ENCODE assay signal across 8 cellular contexts in genomic region chr11:112226062-112226921, GRCh38. TPM values are rescaled to one million over a fixed set of nuclear protein-coding genes. Genes with fewer than 3 reads are reported as not detected.
DNase-seq lines count a peak whose midpoint lies in the region; ATAC-seq, FAIRE-seq and TF ChIP-seq lines count a peak whose summit lies in the region.

PTS (plus strand) TSS chr11:112226428; CDS start chr11:112226444, 16 bp downstream.

- POLR2A ChIA-PET in OCI-LY7 (lab: Charles Lee) (interaction anchor here (0.7 to 1.1 kb wide), 5 partner anchors 10 to 532 kb away, joined by 3 to 8 read pairs (median 4); no protein-coding TSS in a partner anchor), endothelial cell of umbilical vein (lab: Charles Lee) (no interaction called here)

- H3K9me2 ChIP-seq in OCI-LY7 (ENCODE audit: insufficient read depth, low read length): no peaks in the 10 kb centered on the region

- H3K36me3 ChIP-seq in HUES6 (ENCODE audit: control insufficient read depth, insufficient read depth, low read length) (peaks cover 29% of the 10 kb centered on the region), OCI-LY7 (ENCODE audit: insufficient read depth, low read length) (peaks cover 28% of the 10 kb centered on the region; the same call in 1 of the 2 replicates), endothelial cell of umbilical vein (ENCODE audit: control insufficient read depth in 2 of 2, extremely low read depth in 1 of 2, insufficient read depth in 2 of 2, low read length in 2 of 2) (peaks cover 5 to 10% of the 10 kb centered on the region in 2 experiments)

- H3K9me1 ChIP-seq in endothelial cell of umbilical vein (replicated peaks; ENCODE audit: control insufficient read depth, extremely low read depth, insufficient read depth, low read length): no peaks in the 10 kb centered on the region

- BruUV-seq in OCI-LY7 (replicated peaks; lab: Mats Ljungman, UMichigan) (no TSS peak), endothelial cell of umbilical vein (replicated peaks; lab: Mats Ljungman, UMichigan) (TSS peak; percentile 97)

- H3K9ac ChIP-seq in HUES6 (ENCODE audit: low read length) (peak within 1 kb of the TSS; percentile 92), endothelial cell of umbilical vein (replicated peaks; ENCODE audit: extremely low read depth, insufficient read depth, low read length) (peak within 1 kb of the TSS; percentile 79)

- CTCF ChIA-PET in OCI-LY7 (lab: Charles Lee; ENCODE audit: unreplicated experiment) (interaction anchor here (0.7 kb wide), 1 partner anchor 321 kb away, joined by 3 read pairs; no protein-coding TSS in a partner anchor), endothelial cell of umbilical vein (lab: Charles Lee) (interaction anchor here (3.2 kb wide), 1 partner anchor 54 kb away, joined by 34 read pairs; no protein-coding TSS in a partner anchor)

- DNase-seq in D721Med (ENCODE audit: insufficient read length, low spot score) (peak; percentile 81), OCI-LY7 (ENCODE audit: low spot score) (peak; percentile 91), activated T-cell treated with anti-CD3 and anti-CD28 coated beads for 1 hour (ENCODE audit: low read depth) (peak; percentile 71), endothelial cell of umbilical vein (ENCODE audit: low read depth, low spot score) (peak; percentile 87)
- peak; percentile 72 to 78 for DNase-seq in stimulated activated CD8-positive, alpha-beta memory T cell treated with anti-CD3 and anti-CD28 coated beads, Interleukin-2, amount 100 ng/mL, for 48 hours (ENCODE audit: low read depth in 2 of 2)

- H4K20me1 ChIP-seq in OCI-LY7 (ENCODE audit: insufficient read depth, low read length) (no peaks in the 10 kb centered on the region), endothelial cell of umbilical vein (replicated peaks; ENCODE audit: control insufficient read depth, extremely low read depth, insufficient read depth, low read length) (no peaks in the 10 kb centered on the region)

- ATAC-seq in GM21447 (IDR thresholded peaks at IDR 0.05; ENCODE audit: unreplicated experiment): peak; percentile 94

- H3K9me3 ChIP-seq in HUES6 (ENCODE audit: control insufficient read depth, insufficient read depth, low read depth, low read length) (no peaks in the 10 kb centered on the region), OCI-LY7 (ENCODE audit: low read length) (no peaks in the 10 kb centered on the region), endothelial cell of umbilical vein (replicated peaks; ENCODE audit: control insufficient read depth, insufficient read depth, low read length) (no peaks in the 10 kb centered on the region), mononuclear cell (ENCODE audit: low read depth, low read length) (no peaks in the 10 kb centered on the region)

- H3K27me3 ChIP-seq in HUES6 (ENCODE audit: control insufficient read depth, insufficient read depth, low read length) (peaks cover 10% of the 10 kb centered on the region; the same call in 1 of the 2 replicates), endothelial cell of umbilical vein (ENCODE audit: control insufficient read depth in 2 of 2, insufficient read depth in 2 of 2, low read length in 2 of 2) (no peaks in the 10 kb centered on the region), mononuclear cell (ENCODE audit: insufficient read depth, low read length) (no peaks in the 10 kb centered on the region)

- peak within 1 kb of the TSS; percentile 77 for H2AFZ ChIP-seq in OCI-LY7 (ENCODE audit: low read length)
- H2AFZ ChIP-seq in endothelial cell of umbilical vein (ENCODE audit: low read depth, low read length): peak within 1 kb of the TSS; percentile 88

- FAIRE-seq in D721Med (lab: Jason Lieb, UNC) (no peak), endothelial cell of umbilical vein (lab: Jason Lieb, UNC) (peak; percentile 85)

- dilution Hi-C loops in endothelial cell of umbilical vein (cut with MboI; ENCODE audit: extremely low pct_ligation_motif_present, low sequenced_read_pairs): no loop called here

- H3K4me2 ChIP-seq in OCI-LY7 (ENCODE audit: low read length): peak within 1 kb of the TSS; percentile 98
- peak within 1 kb of the TSS; percentile 84 for H3K4me2 ChIP-seq in endothelial cell of umbilical vein (ENCODE audit: insufficient read depth, low read length)

- H3K79me2 ChIP-seq in OCI-LY7 (ENCODE audit: insufficient read depth, low read depth, low read length) (peaks cover 13% of the 10 kb centered on the region; the same call in 1 of the 2 replicates), endothelial cell of umbilical vein (ENCODE audit: control insufficient read depth, insufficient read depth, low read length) (peaks cover 22% of the 10 kb centered on the region)

- H3K4me3 ChIP-seq in HUES6 (ENCODE audit: low read depth, low read length): peak within 1 kb of the TSS; percentile 97
- peak within 1 kb of the TSS; percentile 79 for H3K4me3 ChIP-seq in OCI-LY7 (ENCODE audit: low read depth, low read length, poor library complexity, severe bottlenecking)
- peak within 1 kb of the TSS; percentile 30 to 77 (median 73) for H3K4me3 ChIP-seq in endothelial cell of umbilical vein (replicated peaks in 1 of 3; ENCODE audit: insufficient read depth in 1 of 3, low read depth in 1 of 3, low read length in 3 of 3)
- peak within 1 kb of the TSS; percentile 59 for H3K4me3 ChIP-seq in mononuclear cell (ENCODE audit: low read length)

- TF ChIP-seq POLR2A in endothelial cell of umbilical vein (IDR thresholded peaks at IDR 0.05; ENCODE audit: low read depth, low read length): peak; percentile 96

- intact Hi-C loops in OCI-LY7 (cut with micrococcal nuclease; ENCODE audit: unreplicated experiment) (no loop called here), endothelial cell of umbilical vein (cut with micrococcal nuclease) (loop anchor here (1.0 to 2.0 kb wide), 3 partner anchors 29 to 347 kb away; partner anchors contain the start of genes CFAP68 and FDXACB1)

- H3K27ac ChIP-seq in HUES6 (ENCODE audit: low read depth, low read length): peak within 1 kb of the TSS; percentile 74; the same call in 1 of the 2 replicates
- H3K27ac ChIP-seq in OCI-LY7 (ENCODE audit: low read depth, low read length, poor library complexity, severe bottlenecking): peak within 1 kb of the TSS; percentile 58
- H3K27ac ChIP-seq in endothelial cell of umbilical vein (ENCODE audit: insufficient read depth, low read depth, low read length): peak within 1 kb of the TSS; percentile 96

- H3K4me1 ChIP-seq in HUES6 (ENCODE audit: control insufficient read depth, insufficient read depth, low read length) (0 out of 2 replicates have a peak, but pooled peaks cover 3% of the 10 kb centered on the region), OCI-LY7 (ENCODE audit: insufficient read depth, low read length, poor library complexity, severe bottlenecking) (peaks cover 10% of the 10 kb centered on the region), endothelial cell of umbilical vein (ENCODE audit: control insufficient read depth, extremely low read depth, insufficient read depth, low read length) (peaks cover 14% of the 10 kb centered on the region), mononuclear cell (ENCODE audit: insufficient read depth, low read length) (peaks cover 15% of the 10 kb centered on the region)

- TF ChIP-seq CTCF in D721Med (IDR thresholded peaks at IDR 0.05; ENCODE audit: insufficient read depth, missing control alignments) (no peak), OCI-LY7 (conservative IDR thresholded peaks at IDR 0.05; ENCODE audit: low read length) (no peak), endothelial cell of umbilical vein (IDR thresholded peaks at IDR 0.05; ENCODE audit: extremely low read depth in 1 of 2, insufficient read depth in 1 of 2, low read depth in 1 of 2, low read length in 2 of 2) (no peak)

TF ChIP-seq in endothelial cell of umbilical vein, 7 proteins besides CTCF, POLR2A, EP300 and RAD21:
- TF ChIP-seq EZH2 (IDR thresholded peaks at IDR 0.05; ENCODE audit: borderline replicate concordance, low read depth, low read length, severe bottlenecking) (no peak), MYC (IDR thresholded peaks at IDR 0.05; ENCODE audit: low read depth, low read length) (no peak), POLR2AphosphoS5 (IDR thresholded peaks at IDR 0.05; ENCODE audit: insufficient read depth, low read depth, low read length) (peak; percentile 90), JUN (IDR thresholded peaks at IDR 0.05; ENCODE audit: borderline replicate concordance, insufficient read depth, insufficient read length, low read depth) (no peak), GATA2 (IDR thresholded peaks at IDR 0.05; ENCODE audit: insufficient read depth, insufficient read length, low read depth, low read length) (no peak), MAX (IDR thresholded peaks at IDR 0.05; ENCODE audit: insufficient read depth, insufficient read length) (no peak), FOS (IDR thresholded peaks at IDR 0.05; ENCODE audit: borderline replicate concordance, insufficient read depth, low read length) (peak; percentile 41)

RNA-seq across cellular contexts. Expression of gene PTS, which starts in this region (rescaled TPM):
- 22.6 and 28.7 TPM in 2 replicates for total RNA-seq in OCI-LY7 (2014; rRNA removed; shearing (Covaris generic))
- total RNA-seq in OCI-LY7 (2022) (37.8 and 40.4 TPM in 2 replicates), endothelial cell of umbilical vein (41.9 and 45.7 TPM in 2 replicates), mononuclear cell (37.3 TPM)
- 19.8 and 29.1 TPM in 2 replicates for polyA plus RNA-seq in endothelial cell of umbilical vein
- polyA plus RNA-seq in endothelial cell of umbilical vein (2011; cell fraction: cytosol; rRNA removed): 26.5 and 32.4 TPM in 2 replicates
- 42.5 and 57.7 TPM in 2 replicates for polyA plus RNA-seq in endothelial cell of umbilical vein (2011; cell fraction: nucleus; rRNA removed)
- 31.8 and 45.5 TPM in 2 replicates for polyA plus RNA-seq in endothelial cell of umbilical vein (2012)
- polyA minus RNA-seq in endothelial cell of umbilical vein: 13.6 and 16.2 TPM in 2 replicates
- 15.2 TPM for polyA minus RNA-seq in endothelial cell of umbilical vein (2011; cell fraction: cytosol; rRNA and poly(A)+ RNA removed)
- polyA minus RNA-seq in endothelial cell of umbilical vein (2011; cell fraction: nucleus; rRNA and poly(A)+ RNA removed): 21.1 and 33.6 TPM in 2 replicates

Comparison
In these comparisons a context has a peak if more than half of its experiments do, and no peak if none do; other contexts are left out.
1. Peak in every context shown above with its lines: DNase-seq, ATAC-seq, H3K4me3 ChIP-seq and H3K27ac ChIP-seq.